ENCODE assay signal across 30 cellular contexts in genomic region chr12:13069380-13069779, GRCh38. TPM values are rescaled to one million over a fixed set of nuclear protein-coding genes. Genes with fewer than 3 reads are reported as not detected.
"Had no signal": no experiment of that assay in that cellular context is flagged by ENCODE, and none has a peak within 500 bp of the region (broad histone marks: within the 10 kb centered on the region; RNA-seq: fewer than 3 reads in every experiment).

No MANE protein-coding gene starts in this region.

- ATAC-seq: esophagus mucosa; gastrocnemius medialis; heart left ventricle; left cardiac atrium; left lung; naive thymus-derived CD4-positive, alpha-beta T cell; right lobe of liver; stimulated activated naive B cell treated with anti-CD40 and anti-IgM and Interleukin-4, amounts not matched to agents 10 μg/mL and 1 μg/mL and 100 μg/mL, for 72 hours had no signal

- H3K27me3 Mint-ChIP-seq: naive thymus-derived CD4-positive, alpha-beta T cell; progenitor cell of endocrine pancreas; stimulated activated naive B cell treated with anti-CD40 and anti-IgM and Interleukin-4, amounts not matched to agents 10 μg/mL and 1 μg/mL and 100 μg/mL, for 72 hours; stimulated activated naive CD8-positive, alpha-beta T cell treated with anti-CD3 and anti-CD28 coated beads, Interleukin-15, Interleukin-2, amounts not matched to agents 100 ng/mL and 50 ng/mL, for 24 hours had no signal

- H3K36me3 ChIP-seq: neutrophil, right lobe of liver, thoracic aorta, uterus had no signal

- H3K27ac ChIP-seq: dorsolateral prefrontal cortex, gastrocnemius medialis, heart left ventricle, left lung, neutrophil, parathyroid adenoma, right lobe of liver, thoracic aorta, tibial nerve, upper lobe of left lung, uterus had no signal

- H3K4me1 Mint-ChIP-seq: stimulated activated naive B cell treated with anti-CD40 and anti-IgM and Interleukin-4, amounts not matched to agents 10 μg/mL and 1 μg/mL and 100 μg/mL, for 72 hours had no signal

- H3K9me3 Mint-ChIP-seq: naive thymus-derived CD4-positive, alpha-beta T cell; stimulated activated naive B cell treated with anti-CD40 and anti-IgM and Interleukin-4, amounts not matched to agents 10 μg/mL and 1 μg/mL and 100 μg/mL, for 72 hours; stimulated activated naive CD8-positive, alpha-beta T cell treated with anti-CD3 and anti-CD28 coated beads, Interleukin-15, Interleukin-2, amounts not matched to agents 100 ng/mL and 50 ng/mL, for 24 hours had no signal

- H3K4me3 ChIP-seq: dorsolateral prefrontal cortex, gastrocnemius medialis, heart left ventricle, left lung, right lobe of liver, thoracic aorta, tibial nerve, upper lobe of left lung, uterus had no signal

- DNase-seq: cortex of kidney; dorsolateral prefrontal cortex; effector CD4-positive, alpha-beta T cell; foreskin fibroblast; gastrocnemius medialis; heart left ventricle; hippocampal formation; left cardiac atrium; left lung; mesendoderm; midbrain; naive thymus-derived CD4-positive, alpha-beta T cell; right lobe of liver; small intestine; stimulated activated CD4-positive, alpha-beta T cell treated with anti-CD3 and anti-CD28 coated beads, Interleukin-15, amount 100 ng/mL, for 24 hours; stimulated activated CD4-positive, alpha-beta T cell treated with anti-CD3 and anti-CD28 coated beads, Interleukin-2, amount 100 ng/mL, for 48 hours; stimulated activated naive B cell treated with anti-CD40 and anti-IgM and Interleukin-4, amounts not matched to agents 10 μg/mL and 1 μg/mL and 100 μg/mL, for 72 hours; upper lobe of left lung; uterus had no signal

- H3K9me3 ChIP-seq: gastrocnemius medialis, heart left ventricle, left lung, neutrophil, right lobe of liver, thoracic aorta, tibial nerve, upper lobe of left lung, uterus had no signal

- H3K4me3 Mint-ChIP-seq: naive thymus-derived CD4-positive, alpha-beta T cell; stimulated activated naive B cell treated with anti-CD40 and anti-IgM and Interleukin-4, amounts not matched to agents 10 μg/mL and 1 μg/mL and 100 μg/mL, for 72 hours; stimulated activated naive CD8-positive, alpha-beta T cell treated with anti-CD3 and anti-CD28 coated beads, Interleukin-15, Interleukin-2, amounts not matched to agents 100 ng/mL and 50 ng/mL, for 24 hours had no signal

- H3K27ac Mint-ChIP-seq: naive thymus-derived CD4-positive, alpha-beta T cell; progenitor cell of endocrine pancreas; stimulated activated naive B cell treated with anti-CD40 and anti-IgM and Interleukin-4, amounts not matched to agents 10 μg/mL and 1 μg/mL and 100 μg/mL, for 72 hours; stimulated activated naive CD8-positive, alpha-beta T cell treated with anti-CD3 and anti-CD28 coated beads, Interleukin-15, Interleukin-2, amounts not matched to agents 100 ng/mL and 50 ng/mL, for 24 hours had no signal

- H3K4me1 ChIP-seq: gastrocnemius medialis, heart left ventricle, left lung, parathyroid adenoma, right lobe of liver, tibial nerve, upper lobe of left lung, uterus had no signal

- H3K27me3 ChIP-seq: dorsolateral prefrontal cortex, gastrocnemius medialis, heart left ventricle, left lung, neutrophil, right lobe of liver, tibial nerve, upper lobe of left lung, uterus had no signal

RNA-seq across cellular contexts. Expression of gene GSG1, which starts 34.1 kb away (rescaled TPM):
- total RNA-seq: esophagus mucosa; gastrocnemius medialis; glomerular endothelial cell; heart left ventricle; kidney epithelial cell; left cardiac atrium; lower leg skin; lung microvascular endothelial cell; naive thymus-derived CD4-positive, alpha-beta T cell; right lobe of liver; thoracic aorta; tibial nerve; upper lobe of left lung; uterus had no signal
- polyA plus RNA-seq: heart left ventricle; naive thymus-derived CD4-positive, alpha-beta T cell had no signal
